In genomic region chr6:41334482-41335023, GRCh38 we compare ENCODE assay signal across 10 cellular contexts. TPM values are rescaled to one million over a fixed set of nuclear protein-coding genes. Genes with fewer than 3 reads are reported as not detected.
DNase-seq lines count a peak whose midpoint lies in the region; ATAC-seq and TF ChIP-seq lines count a peak whose summit lies in the region.
"Had no signal": no experiment of that assay in that cellular context is flagged by ENCODE, and none has a peak within 500 bp of the region (broad histone marks: within the 10 kb centered on the region; RNA-seq: fewer than 3 reads in every experiment).

No MANE protein-coding gene starts in this region.

- peak overlapping the region; percentile 72 to 83 for H3K27ac Mint-ChIP-seq in activated naive CD4-positive, alpha-beta T cell treated with anti-CD3 and anti-CD28 coated beads, Interleukin-2, amount 50 U/mL, for 72 hours
- no peak overlapping the region for H3K27ac Mint-ChIP-seq in activated naive CD4-positive, alpha-beta T cell treated with anti-CD3 and anti-CD28 coated beads, Interleukin-2, amount 10 ng/mL, durations not matched to agents 7 days and 5 days
- peak overlapping the region; percentile 95 to 98 for H3K27ac Mint-ChIP-seq in effector memory CD8-positive, alpha-beta T cell
- no peak overlapping the region for H3K27ac Mint-ChIP-seq in type B pancreatic cell

- H3K9me3 Mint-ChIP-seq in activated naive CD4-positive, alpha-beta T cell treated with anti-CD3 and anti-CD28 coated beads, Interleukin-2, amount 50 U/mL, for 72 hours, result no peaks in the 10 kb centered on the region
- H3K9me3 Mint-ChIP-seq in activated naive CD4-positive, alpha-beta T cell treated with anti-CD3 and anti-CD28 coated beads, Interleukin-2, amount 10 ng/mL, durations not matched to agents 7 days and 5 days, result no peaks in the 10 kb centered on the region
- no peaks in the 10 kb centered on the region for H3K9me3 Mint-ChIP-seq in effector memory CD8-positive, alpha-beta T cell
- H3K9me3 Mint-ChIP-seq in type B pancreatic cell, result no peaks in the 10 kb centered on the region

- H4K20me1 ChIP-seq in MM.1S (ENCODE audit: insufficient read depth, low read length), result no peaks in the 10 kb centered on the region

- H2AFZ ChIP-seq in MM.1S (ENCODE audit: low read length), result no peak overlapping the region; the same call in 1 of the 2 replicates

- H3K4me3 ChIP-seq in MM.1S (ENCODE audit: low read length) (no peak overlapping the region), psoas muscle (no peak overlapping the region)
- H3K4me3 ChIP-seq: vagina had no signal

- H3K9me2 ChIP-seq in MM.1S (replicated peaks; ENCODE audit: insufficient read depth, low read length), result no peaks in the 10 kb centered on the region

- no peak overlapping the region for H3K4me2 ChIP-seq in MM.1S (ENCODE audit: low read depth, low read length)

- H3K9me3 ChIP-seq in MM.1S (replicated peaks; ENCODE audit: insufficient read depth, low read length), result no peaks in the 10 kb centered on the region
- H3K9me3 ChIP-seq in psoas muscle, result no peaks in the 10 kb centered on the region
- H3K9me3 ChIP-seq: vagina had no signal

- no peaks in the 10 kb centered on the region for H3F3A ChIP-seq in MM.1S (ENCODE audit: insufficient read depth, low read length)

- H3K4me1 Mint-ChIP-seq in activated naive CD4-positive, alpha-beta T cell treated with anti-CD3 and anti-CD28 coated beads, Interleukin-2, amount 10 ng/mL, durations not matched to agents 7 days and 5 days, result peaks cover 32% of the 10 kb centered on the region
- peaks cover 55 to 56% of the 10 kb centered on the region in 2 donors for H3K4me1 Mint-ChIP-seq in effector memory CD8-positive, alpha-beta T cell (ENCODE audit: low read depth in 2 of 2)
- H3K4me1 Mint-ChIP-seq in type B pancreatic cell (ENCODE audit: unreplicated experiment), result peaks cover 23% of the 10 kb centered on the region

- peaks cover 35% of the 10 kb centered on the region for H3K27me3 Mint-ChIP-seq in activated naive CD4-positive, alpha-beta T cell treated with anti-CD3 and anti-CD28 coated beads, Interleukin-2, amount 10 ng/mL, durations not matched to agents 7 days and 5 days
- H3K27me3 Mint-ChIP-seq in effector memory CD8-positive, alpha-beta T cell, result no peaks in the 10 kb centered on the region
- peaks cover 10% of the 10 kb centered on the region for H3K27me3 Mint-ChIP-seq in type B pancreatic cell

- ATAC-seq in activated naive CD4-positive, alpha-beta T cell treated with anti-CD3 and anti-CD28 coated beads, Interleukin-2, amount 50 U/mL, for 72 hours, result no peak
- no peak for ATAC-seq in effector memory CD8-positive, alpha-beta T cell (replicated peaks)
- ATAC-seq in psoas muscle, result no peak

- WGBS in psoas muscle, 3 donors, result 61 to 76% (median 61%) methylated on average over 11 of the region's 11 CpGs

- H3K79me2 ChIP-seq in MM.1S (ENCODE audit: low read length), result no peaks in the 10 kb centered on the region

- no peaks in the 10 kb centered on the region for H3K36me3 Mint-ChIP-seq in activated naive CD4-positive, alpha-beta T cell treated with anti-CD3 and anti-CD28 coated beads, Interleukin-2, amount 50 U/mL, for 72 hours
- H3K36me3 Mint-ChIP-seq in activated naive CD4-positive, alpha-beta T cell treated with anti-CD3 and anti-CD28 coated beads, Interleukin-2, amount 10 ng/mL, durations not matched to agents 7 days and 5 days, result no peaks in the 10 kb centered on the region
- peaks cover 18% of the 10 kb centered on the region for H3K36me3 Mint-ChIP-seq in effector memory CD8-positive, alpha-beta T cell (ENCODE audit: insufficient read depth)
- no peaks in the 10 kb centered on the region for H3K36me3 Mint-ChIP-seq in type B pancreatic cell

- CTCF ChIA-PET in activated naive CD4-positive, alpha-beta T cell treated with anti-CD3 and anti-CD28 coated beads, Interleukin-2, amount 10 ng/mL, durations not matched to agents 7 days and 5 days (lab: Charles Lee), result interaction anchor here (0.8 to 3.0 kb wide), 9 partner anchors 10 to 349 kb away, joined by 3 to 17 read pairs (median 4); no protein-coding TSS in a partner anchor

- H3K9ac ChIP-seq in MM.1S (ENCODE audit: low read length), result no peak overlapping the region

- H3K36me3 ChIP-seq in MM.1S (replicated peaks; ENCODE audit: insufficient read depth, low read length) (no peaks in the 10 kb centered on the region), psoas muscle (ENCODE audit: insufficient read depth in 1 of 2, low read depth in 1 of 2) (no peaks in the 10 kb centered on the region)
- H3K36me3 ChIP-seq: vagina had no signal

- no peaks in the 10 kb centered on the region for H3K27me3 ChIP-seq in MM.1S (replicated peaks; ENCODE audit: insufficient read depth, low read length)
- no peaks in the 10 kb centered on the region for H3K27me3 ChIP-seq in psoas muscle (ENCODE audit: insufficient read depth in 3 of 3, low read length in 2 of 3)
- H3K27me3 ChIP-seq: vagina had no signal

- DNase-seq in activated naive CD4-positive, alpha-beta T cell treated with anti-CD3 and anti-CD28 coated beads, Interleukin-2, amount 50 U/mL, for 72 hours (ENCODE audit: low spot score in 2 of 2), result no peak
- no peak for DNase-seq in activated naive CD4-positive, alpha-beta T cell treated with anti-CD3 and anti-CD28 coated beads, Interleukin-2, amount 10 ng/mL, durations not matched to agents 7 days and 5 days
- DNase-seq in MM.1S (no peak), type B pancreatic cell (ENCODE audit: extremely low spot score, unreplicated experiment) (no peak), psoas muscle (no peak), NCI-H226 (no peak), SK-N-DZ (ENCODE audit: low spot score) (no peak)
- DNase-seq in effector memory CD8-positive, alpha-beta T cell, result no peak

- H3K4me3 Mint-ChIP-seq in activated naive CD4-positive, alpha-beta T cell treated with anti-CD3 and anti-CD28 coated beads, Interleukin-2, amount 10 ng/mL, durations not matched to agents 7 days and 5 days, result no peak overlapping the region
- H3K4me3 Mint-ChIP-seq in effector memory CD8-positive, alpha-beta T cell, result peak overlapping the region; percentile 60 to 71
- H3K4me3 Mint-ChIP-seq in type B pancreatic cell, result no peak overlapping the region

- no peaks in the 10 kb centered on the region for H3K4me1 ChIP-seq in MM.1S (ENCODE audit: low read length)
- H3K4me1 ChIP-seq in psoas muscle, result no peaks in the 10 kb centered on the region
- H3K4me1 ChIP-seq: vagina had no signal

- 0 out of 2 replicates have a peak, but pooled peaks have one; percentile 7 for TF ChIP-seq CTCF in MM.1S (IDR thresholded peaks at IDR 0.05; ENCODE audit: low read length)
- peak; percentile 55 for TF ChIP-seq CTCF in type B pancreatic cell (conservative IDR thresholded peaks at IDR 0.05)
- no peak for TF ChIP-seq CTCF in psoas muscle (IDR thresholded peaks at IDR 0.05)

- intact Hi-C loops in psoas muscle (cut with DNase I), result no loop called here

- H3K27ac ChIP-seq in MM.1S (ENCODE audit: low read length), result no peak overlapping the region
- no peak overlapping the region for H3K27ac ChIP-seq in psoas muscle
- H3K27ac ChIP-seq: epithelial cell of prostate, vagina had no signal

RNA-seq across cellular contexts. Expression of gene NCR2, which starts 0.9 kb away (rescaled TPM):
- total RNA-seq in activated naive CD4-positive, alpha-beta T cell treated with anti-CD3 and anti-CD28 coated beads, Interleukin-2, amount 50 U/mL, for 72 hours, result not detected
- total RNA-seq in type B pancreatic cell (ENCODE audit: low replicate concordance) (not detected in 2 replicates), psoas muscle (not detected)
- not detected for polyA plus RNA-seq in psoas muscle
- not detected in 2 replicates for polyA plus RNA-seq in SK-N-DZ (2014; cell fraction: cytosol; rRNA removed)
- not detected in 2 replicates for polyA plus RNA-seq in SK-N-DZ (2014; cell fraction: nucleus; rRNA removed)
- total RNA-seq: vagina had no signal

RNA-seq across cellular contexts. Expression of gene TREM1, which starts 48.1 kb away (rescaled TPM):
- total RNA-seq in activated naive CD4-positive, alpha-beta T cell treated with anti-CD3 and anti-CD28 coated beads, Interleukin-2, amount 50 U/mL, for 72 hours, result 1 to 10 TPM in 1 of 2 donors, not detected in 1; 6.1 TPM
- total RNA-seq in type B pancreatic cell (ENCODE audit: low replicate concordance) (not detected in 2 replicates), psoas muscle (1 to 10 TPM in 1 of 4 donors, under 1 TPM in 3; 0.54 to 3.0 (median 0.65) TPM)
- 1 to 10 TPM in 1 of 3 donors, under 1 TPM in 2; 0.21 to 4.0 (median 0.26) TPM for polyA plus RNA-seq in psoas muscle
- polyA plus RNA-seq in SK-N-DZ (2014; cell fraction: cytosol; rRNA removed), result not detected in 2 replicates
- polyA plus RNA-seq in SK-N-DZ (2014; cell fraction: nucleus; rRNA removed), result not detected in 2 replicates

Comparison
In these comparisons a context has a peak if more than half of its experiments do, and no peak if none do; other contexts are left out.
1. H3K27ac Mint-ChIP-seq: peak in activated naive CD4-positive, alpha-beta T cell treated with anti-CD3 and anti-CD28 coated beads, Interleukin-2, amount 50 U/mL, for 72 hours (2 of 2) and effector memory CD8-positive, alpha-beta T cell (2 of 2); none in activated naive CD4-positive, alpha-beta T cell treated with anti-CD3 and anti-CD28 coated beads, Interleukin-2, amount 10 ng/mL, durations not matched to agents 7 days and 5 days (single experiment) and type B pancreatic cell (single experiment).
2. H3K4me3 Mint-ChIP-seq: peak in effector memory CD8-positive, alpha-beta T cell (2 of 2); none in activated naive CD4-positive, alpha-beta T cell treated with anti-CD3 and anti-CD28 coated beads, Interleukin-2, amount 10 ng/mL, durations not matched to agents 7 days and 5 days (single experiment) and type B pancreatic cell (single experiment).